In the genomic region with DNA sequence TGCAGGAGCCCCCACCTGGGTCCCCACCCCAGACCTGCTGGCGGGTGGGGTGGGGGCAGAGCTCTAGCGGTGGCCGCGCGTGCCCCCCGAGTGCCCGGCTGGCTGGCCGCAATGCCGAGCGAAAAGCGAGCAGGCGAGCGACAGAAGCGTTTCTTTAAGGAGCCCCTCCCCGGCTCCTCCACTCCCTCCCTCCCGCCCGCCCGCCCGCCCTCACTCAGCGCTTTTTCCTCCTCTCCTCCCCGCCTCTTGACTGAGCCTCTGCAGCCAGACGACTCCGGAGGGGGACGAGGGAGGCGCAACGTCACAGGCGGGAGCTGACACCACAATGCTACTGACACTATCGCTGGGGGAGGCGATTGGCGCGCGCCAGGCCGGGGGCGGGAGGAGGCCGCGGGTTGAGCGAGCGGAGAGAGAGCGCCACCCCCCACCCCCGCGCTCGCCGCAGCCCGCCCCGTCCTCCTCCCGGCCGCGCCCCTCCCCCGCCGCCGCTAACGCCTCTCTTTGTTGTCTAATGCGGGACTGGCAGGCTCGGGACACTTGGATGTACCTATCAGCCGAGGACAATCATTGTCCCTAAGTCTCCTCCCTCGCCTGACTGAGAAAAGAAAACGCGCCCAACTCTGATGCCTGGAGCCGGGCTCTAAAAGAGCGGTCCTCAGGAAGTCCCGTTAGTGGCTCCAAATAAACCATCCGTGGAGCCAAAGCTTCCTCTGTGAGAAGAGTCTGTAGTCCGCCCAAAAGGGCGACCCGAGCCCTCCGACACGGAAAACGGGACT, we compare ENCODE assay signal across 8 cellular contexts.
DNase-seq lines count a peak whose midpoint lies in the region; ATAC-seq and TF ChIP-seq lines count a peak whose summit lies in the region.

A gene (minus strand): TSS at position 127 of the 776 bp plus-strand sequence. CDS start 313 bp downstream, outside the sequence.

- DNase-seq in GDM1 (lab: John Stamatoyannopoulos, UW) = peak; percentile 98
- DNase-seq in NB4 (ENCODE audit: low read depth) = peak; percentile 99
- DNase-seq in SK-N-MC (ENCODE audit: low read depth, low spot score) = peak; percentile 59
- peak; percentile 90 for DNase-seq in activated naive CD4-positive, alpha-beta T cell treated with anti-CD3 and anti-CD28 coated beads, Interleukin-2, amount 50 U/mL, for 16 hours
- peak; percentile 89 for DNase-seq in germinal center (ENCODE audit: low spot score)
- peak; percentile 93 for DNase-seq in non-pigmented ciliary epithelial cell (ENCODE audit: low read depth)
- peak; percentile 69 to 98 (median 92) for DNase-seq in substantia nigra (lab: John Stamatoyannopoulos, UW)

- peak; percentile 76 for ATAC-seq in HG02588 (IDR thresholded peaks at IDR 0.05; ENCODE audit: unreplicated experiment)

- no peak for TF ChIP-seq POLR2A in NB4 (IDR thresholded peaks at IDR 0.05; ENCODE audit: extremely low read depth, insufficient read length)

- H3K9me3 ChIP-seq in SK-N-MC (ENCODE audit: low read depth, low read length) = no peaks in the 10 kb centered on the region

- H3K27ac ChIP-seq in SK-N-MC = peak within 1 kb of the TSS; percentile 14; the same call in 1 of the 2 replicates
- peak within 1 kb of the TSS; percentile 96 for H3K27ac ChIP-seq in substantia nigra (ENCODE audit: low read depth, low read length, poor library complexity, severe bottlenecking)

- no peak for TF ChIP-seq CTCF in NB4 (IDR thresholded peaks at IDR 0.05; ENCODE audit: low read depth, low read length)

- H3K4me3 ChIP-seq in NB4 (ENCODE audit: low read depth, low read length) (peak within 1 kb of the TSS; percentile 77), SK-N-MC (peak within 1 kb of the TSS; percentile 94)

- H3K9ac ChIP-seq in SK-N-MC (ENCODE audit: insufficient read length) = peak within 1 kb of the TSS; percentile 69

- H3K36me3 ChIP-seq in SK-N-MC (ENCODE audit: insufficient read depth, low read length) = no peaks in the 10 kb centered on the region; the same call in 1 of the 2 replicates

Comparison
In these comparisons a context has a peak if more than half of its experiments do, and no peak if none do; other contexts are left out.
1. Peak in every context shown above with its lines: DNase-seq, ATAC-seq, H3K4me3 ChIP-seq and H3K27ac ChIP-seq.